In genomic region chr4:54440394-54441223, GRCh38 we compare ENCODE assay signal across 8 cellular contexts.
A peak's percentile ranks its signal among the peaks of the same experiment; 100 is the strongest.
DNase-seq lines count a peak whose midpoint lies in the region; ATAC-seq and TF ChIP-seq lines count a peak whose summit lies in the region.

No MANE protein-coding gene starts in this region.

- H3K9me3 Mint-ChIP-seq in nephron progenitor cell = no peaks in the 10 kb centered on the region

- H3K27ac ChIP-seq in 22Rv1 = peak overlapping the region; percentile 63

- peak; percentile 76 for TF ChIP-seq CTCF in 22Rv1 (IDR thresholded peaks at IDR 0.05)
- peak; percentile 43; the same call in 2 of the 3 replicates for TF ChIP-seq CTCF in GM12872 (IDR thresholded peaks at IDR 0.05; ENCODE audit: insufficient read depth, low read depth, low read length)
- peak; percentile 54 for TF ChIP-seq CTCF in nephron progenitor cell (IDR thresholded peaks at IDR 0.05)

- no peak for TF ChIP-seq POLR2A in erythroblast (IDR thresholded peaks at IDR 0.05; ENCODE audit: low read length)

- H3K4me1 Mint-ChIP-seq in nephron progenitor cell = no peaks in the 10 kb centered on the region

- H3K36me3 Mint-ChIP-seq in nephron progenitor cell (ENCODE audit: low read depth) = no peaks in the 10 kb centered on the region

- H3K4me3 Mint-ChIP-seq in nephron progenitor cell = no peak overlapping the region

- H3K27me3 Mint-ChIP-seq in nephron progenitor cell (ENCODE audit: low read depth, poor library complexity) = peaks cover 17% of the 10 kb centered on the region

- DNase-seq in OCI-M1 (lab: John Stamatoyannopoulos, UW) (peak; percentile 78), erythroblast (lab: John Stamatoyannopoulos, UW) (peak; percentile 44), nephron progenitor cell (no peak), D341Med (ENCODE audit: low spot score) (no peak), OCI-M2 (lab: John Stamatoyannopoulos, UW; ENCODE audit: unreplicated experiment) (no peak)

- no peak overlapping the region for H3K27ac Mint-ChIP-seq in nephron progenitor cell

- no peak for ATAC-seq in GM21423 (IDR thresholded peaks at IDR 0.05; ENCODE audit: unreplicated experiment)

Comparison
In these comparisons a context has a peak if more than half of its experiments do, and no peak if none do; other contexts are left out.
1. DNase-seq: peak in OCI-M1 (single experiment) and erythroblast (2 of 2); none in nephron progenitor cell (single experiment), D341Med (single experiment) and OCI-M2 (single experiment).
2. Peak in every context shown above with its lines, with median percentiles within 50 percentile points of each other: CTCF ChIP-seq.